ENCODE assay signal across 12 cellular contexts in genomic region chr19:15008308-15008707, GRCh38. TPM values are rescaled to one million over a fixed set of nuclear protein-coding genes. Genes with fewer than 3 reads are reported as not detected.
"Had no signal": no experiment of that assay in that cellular context is flagged by ENCODE, and none has a peak within 500 bp of the region (broad histone marks: within the 10 kb centered on the region; RNA-seq: fewer than 3 reads in every experiment).

No MANE protein-coding gene starts in this region.

- H3K9me3 ChIP-seq: HAP-1 had no signal

- DNase-seq: GM23248, GOT3, H7, H9, HCEC 1CT, HFFc6 had no signal

- H3K36me3 ChIP-seq: HAP-1 had no signal

- H3K4me3 ChIP-seq: GM23248, GM23338, HAP-1 had no signal

- FAIRE-seq: H1, H54 had no signal

- H3K4me1 ChIP-seq: HAP-1 had no signal

- ATAC-seq: GM23338, HCT116 had no signal

- H3K27ac ChIP-seq: GM23248 had no signal

RNA-seq across cellular contexts. Expression of gene SLC1A6, which starts 28.6 kb away (rescaled TPM):
- total RNA-seq: GM23248, HFFc6 had no signal
- polyA plus RNA-seq: GM23248 had no signal

RNA-seq across cellular contexts. Expression of gene CASP14, which starts 41.0 kb away (rescaled TPM):
- total RNA-seq: GM23248, GM23338, H1, H4, H7, H9, HFFc6 had no signal
- polyA plus RNA-seq: GM23248, GM23338, H1 had no signal
